ENCODE assay signal across 13 cellular contexts in genomic region chr12:11991604-11992003, GRCh38.
A peak's percentile ranks its signal among the peaks of the same experiment; 100 is the strongest.
DNase-seq lines count a peak whose midpoint lies in the region; ATAC-seq and TF ChIP-seq lines count a peak whose summit lies in the region.
"Had no signal": no experiment of that assay in that cellular context is flagged by ENCODE, and none has a peak within 500 bp of the region (broad histone marks: within the 10 kb centered on the region; RNA-seq: fewer than 3 reads in every experiment).

No MANE protein-coding gene starts in this region.

- H3K9me3 Mint-ChIP-seq in endothelial cell (ENCODE audit: unreplicated experiment), result no peaks in the 10 kb centered on the region

- no peak overlapping the region for H3K4me3 ChIP-seq in SK-N-SH (ENCODE audit: low read depth in 2 of 2, low read length in 1 of 2)
- no peak overlapping the region for H3K4me3 ChIP-seq in osteoblast (ENCODE audit: insufficient read depth, low read length)
- H3K4me3 ChIP-seq: BLaER1, PC-9 had no signal

- H3K27me3 ChIP-seq in SK-N-SH (ENCODE audit: insufficient read depth), result no peaks in the 10 kb centered on the region
- H3K27me3 ChIP-seq in osteoblast (ENCODE audit: insufficient read depth, low read length), result no peaks in the 10 kb centered on the region
- H3K27me3 ChIP-seq: BLaER1 had no signal

- DNase-seq in ELR (ENCODE audit: low read depth), result peak; percentile 24
- DNase-seq in SK-N-SH, result peak; percentile 67
- no peak for DNase-seq in endothelial cell (ENCODE audit: low spot score)
- peak; percentile 42 for DNase-seq in renal cortical epithelial cell (ENCODE audit: low read depth)
- DNase-seq in NCI-H1930 (lab: John Stamatoyannopoulos, UW), result no peak
- DNase-seq in osteoblast (ENCODE audit: insufficient read length, low spot score, missing footprints), result no peak
- DNase-seq: DMS153, NCI-H1048, NCI-H146, PC-9 had no signal

- TF ChIP-seq RAD21 in SK-N-SH (IDR thresholded peaks at IDR 0.05; ENCODE audit: low read length), result no peak

- H3K27ac Mint-ChIP-seq in endothelial cell (ENCODE audit: unreplicated experiment), result no peak overlapping the region

- H3K4me1 Mint-ChIP-seq in endothelial cell (ENCODE audit: unreplicated experiment), result peaks cover 6% of the 10 kb centered on the region

- TF ChIP-seq EP300 in SK-N-SH (IDR thresholded peaks at IDR 0.05; ENCODE audit: borderline replicate concordance in 1 of 2, low read depth in 1 of 2, low read length in 1 of 2), result peak in 1 of 2 experiments; percentile 93; a peak in 2 of 4 replicates

- no peaks in the 10 kb centered on the region for H3K36me3 ChIP-seq in SK-N-SH (replicated peaks in 1 of 2; ENCODE audit: control insufficient read depth in 1 of 2, insufficient read depth in 2 of 2, low read length in 1 of 2)
- H3K36me3 ChIP-seq in osteoblast (ENCODE audit: insufficient read depth, low read length), result no peaks in the 10 kb centered on the region
- H3K36me3 ChIP-seq: BLaER1 had no signal

- H3F3A ChIP-seq in SK-N-SH (replicated peaks; ENCODE audit: insufficient read depth), result no peaks in the 10 kb centered on the region

- peaks cover 1% of the 10 kb centered on the region for H3K27me3 Mint-ChIP-seq in endothelial cell (ENCODE audit: unreplicated experiment)

- CTCF ChIA-PET in SK-N-SH (lab: Yijun Ruan, JAX), result interaction anchor here (0.9 to 2.8 kb wide), 7 partner anchors 16 to 410 kb away, joined by 3 to 9 read pairs (median 3); no protein-coding TSS in a partner anchor

- peaks cover 0 to 9% of the 10 kb centered on the region in 2 experiments; a peak in 2 of 4 replicates for H3K4me1 ChIP-seq in SK-N-SH (ENCODE audit: control insufficient read depth in 1 of 2, insufficient read depth in 2 of 2, low read depth in 1 of 2, low read length in 1 of 2)
- no peaks in the 10 kb centered on the region for H3K4me1 ChIP-seq in osteoblast (ENCODE audit: insufficient read depth, low read length)
- H3K4me1 ChIP-seq: BLaER1 had no signal

- H3K4me2 ChIP-seq in SK-N-SH (no peak overlapping the region), osteoblast (ENCODE audit: insufficient read depth, low read length) (no peak overlapping the region)
- H3K4me2 ChIP-seq: BLaER1, PC-9 had no signal

- POLR2A ChIA-PET in SK-N-SH (lab: Yijun Ruan, JAX), result no interaction called here

- H3K9ac ChIP-seq in SK-N-SH, result no peak overlapping the region
- H3K9ac ChIP-seq: BLaER1 had no signal

- H3K27ac ChIP-seq in SK-N-SH (ENCODE audit: low read depth in 2 of 2, low read length in 1 of 2), result peak overlapping the region in 1 of 2 experiments; percentile 70; a peak in 2 of 4 replicates
- no peak overlapping the region for H3K27ac ChIP-seq in osteoblast (ENCODE audit: low read depth, low read length)
- H3K27ac ChIP-seq: BLaER1, PC-9 had no signal

- H3K36me3 Mint-ChIP-seq in endothelial cell (ENCODE audit: low read depth, unreplicated experiment), result peaks cover 4% of the 10 kb centered on the region

- no peak overlapping the region for H2AFZ ChIP-seq in SK-N-SH (ENCODE audit: low read depth)
- H2AFZ ChIP-seq in osteoblast (ENCODE audit: low read length), result no peak overlapping the region
- H2AFZ ChIP-seq: PC-9 had no signal

- ATAC-seq in GM19463 (IDR thresholded peaks at IDR 0.05; ENCODE audit: unreplicated experiment), result no peak
- ATAC-seq: Right ventricle myocardium inferior had no signal

- H4K20me1 ChIP-seq in SK-N-SH (ENCODE audit: insufficient read depth), result no peaks in the 10 kb centered on the region
- no peaks in the 10 kb centered on the region for H4K20me1 ChIP-seq in osteoblast (ENCODE audit: insufficient read depth, low read length)
- H4K20me1 ChIP-seq: BLaER1 had no signal

- no peaks in the 10 kb centered on the region for H3K9me2 ChIP-seq in SK-N-SH

- TF ChIP-seq CTCF in SK-N-SH (IDR thresholded peaks at IDR 0.05) (no peak), endothelial cell (IDR thresholded peaks at IDR 0.05; ENCODE audit: unreplicated experiment) (no peak), osteoblast (IDR thresholded peaks at IDR 0.05; ENCODE audit: extremely low read depth, low read depth, low read length) (no peak)

- H3K79me2 ChIP-seq in SK-N-SH (ENCODE audit: insufficient read depth) (no peaks in the 10 kb centered on the region), osteoblast (ENCODE audit: insufficient read depth, low read length) (no peaks in the 10 kb centered on the region)

- H3K9me3 ChIP-seq in SK-N-SH, result no peaks in the 10 kb centered on the region
- no peaks in the 10 kb centered on the region for H3K9me3 ChIP-seq in osteoblast (ENCODE audit: low read depth, low read length)

- H3K4me3 Mint-ChIP-seq in endothelial cell (ENCODE audit: unreplicated experiment), result peak overlapping the region; percentile 13

- 18% methylated on average over 4 of the region's 4 CpGs for WGBS in SK-N-SH (ENCODE audit: low lambda C conversion rate)

TF ChIP-seq in SK-N-SH, 30 proteins besides CTCF, POLR2A, EP300 and RAD21:
- TF ChIP-seq EZH2phosphoT487 (IDR thresholded peaks at IDR 0.05; ENCODE audit: borderline replicate concordance, low read depth), result no peak
- TF ChIP-seq CHD2 (IDR thresholded peaks at IDR 0.05; ENCODE audit: low read length, partially characterized antibody), result peak; percentile 23
- 0 out of 2 replicates have a peak, but pooled peaks have one; percentile 20 for TF ChIP-seq RFX5 (IDR thresholded peaks at IDR 0.05; ENCODE audit: low read length)
- TF ChIP-seq FOXJ3 (CRISPR knock-in tag; IDR thresholded peaks at IDR 0.05), result peak; percentile 38; the same call in 1 of the 2 replicates
- TF ChIP-seq RCOR1 (IDR thresholded peaks at IDR 0.05; ENCODE audit: low read length), result 0 out of 2 replicates have a peak, but pooled peaks have one; percentile 54
- no peak for TF ChIP-seq GABPA (IDR thresholded peaks at IDR 0.05; ENCODE audit: low read depth)
- TF ChIP-seq TEAD4 (IDR thresholded peaks at IDR 0.05; ENCODE audit: borderline replicate concordance, insufficient read depth), result no peak
- no peak for TF ChIP-seq MXI1 (IDR thresholded peaks at IDR 0.05; ENCODE audit: low read depth, low read length)
- TF ChIP-seq GATA2 (CRISPR knock-in tag; IDR thresholded peaks at IDR 0.05), result peak; percentile 90
- TF ChIP-seq TCF12 (IDR thresholded peaks at IDR 0.05), result peak; percentile 37; the same call in 1 of the 2 replicates

Comparison
In these comparisons a context has a peak if more than half of its experiments do, and no peak if none do; other contexts are left out.
1. DNase-seq: peak in ELR (single experiment), SK-N-SH (single experiment) and renal cortical epithelial cell (single experiment); none in endothelial cell (single experiment), NCI-H1930 (0 of 2) and osteoblast (single experiment).